In genomic region chr17:34869636-34870035, GRCh38 we compare ENCODE assay signal across 9 cellular contexts.
"Had no signal": no experiment of that assay in that cellular context is flagged by ENCODE, and none has a peak within 500 bp of the region (broad histone marks: within the 10 kb centered on the region; RNA-seq: fewer than 3 reads in every experiment).

No MANE protein-coding gene starts in this region.

- H3K4me3 ChIP-seq: GM23248, GM23338, HAP-1 had no signal

- H3K27ac ChIP-seq: GM23248 had no signal

- DNase-seq: GM23248, GOT3, H7, H9, HCEC 1CT, HFFc6 had no signal

- H3K36me3 ChIP-seq: HAP-1 had no signal

- ATAC-seq: GM23338, HCT116 had no signal
